8 cellular contexts compared by ENCODE assay signal in the genomic region with DNA sequence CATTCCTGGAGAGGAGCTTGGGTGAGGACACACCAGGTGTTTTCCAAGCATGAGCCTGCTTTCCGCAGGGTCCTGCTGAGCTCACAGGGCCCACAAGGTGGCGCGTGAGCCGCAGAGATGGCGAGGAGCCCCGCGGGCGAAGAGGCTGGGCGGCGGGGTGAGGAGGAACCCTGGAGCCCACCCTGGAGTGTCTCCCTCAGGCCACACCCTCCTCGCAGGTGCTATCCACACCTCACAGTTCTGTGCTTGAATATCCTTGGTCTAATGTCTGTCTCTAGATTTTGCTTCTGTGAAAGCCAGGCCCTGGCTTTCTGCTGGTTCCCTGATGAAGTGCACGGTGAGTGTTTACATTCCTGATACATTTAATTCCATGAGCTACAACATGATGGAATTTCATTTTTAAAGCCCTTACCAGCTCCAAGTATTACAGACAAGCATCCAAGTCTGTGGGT.
DNase-seq lines count a peak whose midpoint lies in the region; ATAC-seq and TF ChIP-seq lines count a peak whose summit lies in the region.

No MANE protein-coding gene starts in this region.

- H3K27me3 ChIP-seq in WERI-Rb-1 (ENCODE audit: insufficient read depth, low read depth, severe bottlenecking) = peaks cover 64% of the 10 kb centered on the region
- no peaks in the 10 kb centered on the region for H3K27me3 ChIP-seq in kidney epithelial cell (ENCODE audit: control insufficient read depth, insufficient read depth, low read length)

- DNase-seq in DMS 273 (lab: John Stamatoyannopoulos, UW; ENCODE audit: unreplicated experiment) = peak; percentile 69
- DNase-seq in DMS 273 treated with DMSO at 0.1 percent for 48 hours (lab: John Stamatoyannopoulos, UW) = no peak
- peak; percentile 50 for DNase-seq in WERI-Rb-1
- no peak for DNase-seq in kidney epithelial cell (ENCODE audit: low read depth)
- DNase-seq in NK-92 treated with Interleukin-12 subunit alpha and Interleukin-12 subunit beta, amount 100 ng/mL, for 24 hours (lab: John Stamatoyannopoulos, UW) = no peak
- no peak for DNase-seq in HCEC 1CT
- DNase-seq in coronary artery (ENCODE audit: low spot score) = no peak

- H3K36me3 ChIP-seq in WERI-Rb-1 (no peaks in the 10 kb centered on the region), kidney epithelial cell (ENCODE audit: control insufficient read depth, insufficient read depth, low read length) (no peaks in the 10 kb centered on the region)

- peaks cover 5% of the 10 kb centered on the region for H3K9me3 ChIP-seq in WERI-Rb-1 (ENCODE audit: severe bottlenecking)

- peak; percentile 70 for ATAC-seq in HG02981 (IDR thresholded peaks at IDR 0.05; ENCODE audit: unreplicated experiment)

- H3K27ac ChIP-seq in WERI-Rb-1 = no peak overlapping the region
- no peak overlapping the region for H3K27ac ChIP-seq in coronary artery

- H3K4me3 ChIP-seq in WERI-Rb-1 (ENCODE audit: low read depth, low read length) (no peak overlapping the region), kidney epithelial cell (ENCODE audit: low read depth, low read length) (no peak overlapping the region), coronary artery (no peak overlapping the region)

- TF ChIP-seq CTCF in WERI-Rb-1 (IDR thresholded peaks at IDR 0.05; ENCODE audit: low read depth, low read length) = peak; percentile 90
- peak; percentile 64 for TF ChIP-seq CTCF in kidney epithelial cell (IDR thresholded peaks at IDR 0.05; ENCODE audit: insufficient read depth, low read length, poor library complexity, severe bottlenecking)
- no peak for TF ChIP-seq CTCF in coronary artery (IDR thresholded peaks at IDR 0.05)

Comparison
In these comparisons a context has a peak if more than half of its experiments do, and no peak if none do; other contexts are left out.
1. DNase-seq: peak in DMS 273 (single experiment) and WERI-Rb-1 (single experiment); none in DMS 273 treated with DMSO at 0.1 percent for 48 hours (single experiment), kidney epithelial cell (single experiment), NK-92 treated with Interleukin-12 subunit alpha and Interleukin-12 subunit beta, amount 100 ng/mL, for 24 hours (single experiment), HCEC 1CT (single experiment) and coronary artery (single experiment).